In genomic region chr7:24979470-24979862, GRCh38 we compare ENCODE assay signal across 1 cellular context.
TF ChIP-seq lines count a peak whose summit lies in the region.

No MANE protein-coding gene starts in this region.

TF ChIP-seq in H1, 55 proteins besides CTCF, POLR2A, EP300 and RAD21 (continued from another document):
- TF ChIP-seq, protein P1, sequence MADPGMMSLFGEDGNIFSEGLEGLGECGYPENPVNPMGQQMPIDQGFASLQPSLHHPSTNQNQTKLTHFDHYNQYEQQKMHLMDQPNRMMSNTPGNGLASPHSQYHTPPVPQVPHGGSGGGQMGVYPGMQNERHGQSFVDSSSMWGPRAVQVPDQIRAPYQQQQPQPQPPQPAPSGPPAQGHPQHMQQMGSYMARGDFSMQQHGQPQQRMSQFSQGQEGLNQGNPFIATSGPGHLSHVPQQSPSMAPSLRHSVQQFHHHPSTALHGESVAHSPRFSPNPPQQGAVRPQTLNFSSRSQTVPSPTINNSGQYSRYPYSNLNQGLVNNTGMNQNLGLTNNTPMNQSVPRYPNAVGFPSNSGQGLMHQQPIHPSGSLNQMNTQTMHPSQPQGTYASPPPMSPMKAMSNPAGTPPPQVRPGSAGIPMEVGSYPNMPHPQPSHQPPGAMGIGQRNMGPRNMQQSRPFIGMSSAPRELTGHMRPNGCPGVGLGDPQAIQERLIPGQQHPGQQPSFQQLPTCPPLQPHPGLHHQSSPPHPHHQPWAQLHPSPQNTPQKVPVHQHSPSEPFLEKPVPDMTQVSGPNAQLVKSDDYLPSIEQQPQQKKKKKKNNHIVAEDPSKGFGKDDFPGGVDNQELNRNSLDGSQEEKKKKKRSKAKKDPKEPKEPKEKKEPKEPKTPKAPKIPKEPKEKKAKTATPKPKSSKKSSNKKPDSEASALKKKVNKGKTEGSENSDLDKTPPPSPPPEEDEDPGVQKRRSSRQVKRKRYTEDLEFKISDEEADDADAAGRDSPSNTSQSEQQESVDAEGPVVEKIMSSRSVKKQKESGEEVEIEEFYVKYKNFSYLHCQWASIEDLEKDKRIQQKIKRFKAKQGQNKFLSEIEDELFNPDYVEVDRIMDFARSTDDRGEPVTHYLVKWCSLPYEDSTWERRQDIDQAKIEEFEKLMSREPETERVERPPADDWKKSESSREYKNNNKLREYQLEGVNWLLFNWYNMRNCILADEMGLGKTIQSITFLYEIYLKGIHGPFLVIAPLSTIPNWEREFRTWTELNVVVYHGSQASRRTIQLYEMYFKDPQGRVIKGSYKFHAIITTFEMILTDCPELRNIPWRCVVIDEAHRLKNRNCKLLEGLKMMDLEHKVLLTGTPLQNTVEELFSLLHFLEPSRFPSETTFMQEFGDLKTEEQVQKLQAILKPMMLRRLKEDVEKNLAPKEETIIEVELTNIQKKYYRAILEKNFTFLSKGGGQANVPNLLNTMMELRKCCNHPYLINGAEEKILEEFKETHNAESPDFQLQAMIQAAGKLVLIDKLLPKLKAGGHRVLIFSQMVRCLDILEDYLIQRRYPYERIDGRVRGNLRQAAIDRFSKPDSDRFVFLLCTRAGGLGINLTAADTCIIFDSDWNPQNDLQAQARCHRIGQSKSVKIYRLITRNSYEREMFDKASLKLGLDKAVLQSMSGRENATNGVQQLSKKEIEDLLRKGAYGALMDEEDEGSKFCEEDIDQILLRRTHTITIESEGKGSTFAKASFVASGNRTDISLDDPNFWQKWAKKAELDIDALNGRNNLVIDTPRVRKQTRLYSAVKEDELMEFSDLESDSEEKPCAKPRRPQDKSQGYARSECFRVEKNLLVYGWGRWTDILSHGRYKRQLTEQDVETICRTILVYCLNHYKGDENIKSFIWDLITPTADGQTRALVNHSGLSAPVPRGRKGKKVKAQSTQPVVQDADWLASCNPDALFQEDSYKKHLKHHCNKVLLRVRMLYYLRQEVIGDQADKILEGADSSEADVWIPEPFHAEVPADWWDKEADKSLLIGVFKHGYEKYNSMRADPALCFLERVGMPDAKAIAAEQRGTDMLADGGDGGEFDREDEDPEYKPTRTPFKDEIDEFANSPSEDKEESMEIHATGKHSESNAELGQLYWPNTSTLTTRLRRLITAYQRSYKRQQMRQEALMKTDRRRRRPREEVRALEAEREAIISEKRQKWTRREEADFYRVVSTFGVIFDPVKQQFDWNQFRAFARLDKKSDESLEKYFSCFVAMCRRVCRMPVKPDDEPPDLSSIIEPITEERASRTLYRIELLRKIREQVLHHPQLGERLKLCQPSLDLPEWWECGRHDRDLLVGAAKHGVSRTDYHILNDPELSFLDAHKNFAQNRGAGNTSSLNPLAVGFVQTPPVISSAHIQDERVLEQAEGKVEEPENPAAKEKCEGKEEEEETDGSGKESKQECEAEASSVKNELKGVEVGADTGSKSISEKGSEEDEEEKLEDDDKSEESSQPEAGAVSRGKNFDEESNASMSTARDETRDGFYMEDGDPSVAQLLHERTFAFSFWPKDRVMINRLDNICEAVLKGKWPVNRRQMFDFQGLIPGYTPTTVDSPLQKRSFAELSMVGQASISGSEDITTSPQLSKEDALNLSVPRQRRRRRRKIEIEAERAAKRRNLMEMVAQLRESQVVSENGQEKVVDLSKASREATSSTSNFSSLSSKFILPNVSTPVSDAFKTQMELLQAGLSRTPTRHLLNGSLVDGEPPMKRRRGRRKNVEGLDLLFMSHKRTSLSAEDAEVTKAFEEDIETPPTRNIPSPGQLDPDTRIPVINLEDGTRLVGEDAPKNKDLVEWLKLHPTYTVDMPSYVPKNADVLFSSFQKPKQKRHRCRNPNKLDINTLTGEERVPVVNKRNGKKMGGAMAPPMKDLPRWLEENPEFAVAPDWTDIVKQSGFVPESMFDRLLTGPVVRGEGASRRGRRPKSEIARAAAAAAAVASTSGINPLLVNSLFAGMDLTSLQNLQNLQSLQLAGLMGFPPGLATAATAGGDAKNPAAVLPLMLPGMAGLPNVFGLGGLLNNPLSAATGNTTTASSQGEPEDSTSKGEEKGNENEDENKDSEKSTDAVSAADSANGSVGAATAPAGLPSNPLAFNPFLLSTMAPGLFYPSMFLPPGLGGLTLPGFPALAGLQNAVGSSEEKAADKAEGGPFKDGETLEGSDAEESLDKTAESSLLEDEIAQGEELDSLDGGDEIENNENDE (IDR thresholded peaks at IDR 0.05; ENCODE audit: insufficient replicate concordance, low read length): no peak
- TF ChIP-seq PHF8 (conservative IDR thresholded peaks at IDR 0.05; ENCODE audit: low read depth, low read length): peak; percentile 5; the same call in 1 of the 2 replicates
- peak; percentile 86 for TF ChIP-seq TAF7 (optimal IDR thresholded peaks at IDR 0.05; ENCODE audit: borderline replicate concordance, low read depth, low read length)
- TF ChIP-seq TEAD4 (IDR thresholded peaks at IDR 0.05; ENCODE audit: low read depth, low read length): peak; percentile 53; the same call in 1 of the 2 replicates
- peak; percentile 57 for TF ChIP-seq KDM4A (IDR thresholded peaks at IDR 0.05; ENCODE audit: low read depth, low read length, severe bottlenecking)
- no peak for TF ChIP-seq BCL11A (IDR thresholded peaks at IDR 0.05; ENCODE audit: low read depth in 2 of 2, low read length in 2 of 2)
- TF ChIP-seq TBP (IDR thresholded peaks at IDR 0.05; ENCODE audit: low read depth, low read length): peak; percentile 87; the same call in 1 of the 2 replicates
- TF ChIP-seq NANOG (IDR thresholded peaks at IDR 0.05; ENCODE audit: insufficient read depth, low read depth, low read length, poor library complexity, severe bottlenecking): no peak
- TF ChIP-seq SP1 (IDR thresholded peaks at IDR 0.05; ENCODE audit: low read depth, low read length): no peak
- TF ChIP-seq SP2 (IDR thresholded peaks at IDR 0.05; ENCODE audit: low read length): no peak
